Comparison of ENCODE assay signal across 9 cellular contexts in genomic region chr6:125918681-125919566, GRCh38. TPM values are rescaled to one million over a fixed set of nuclear protein-coding genes. Genes with fewer than 3 reads are reported as not detected.
A peak's percentile ranks its signal among the peaks of the same experiment; 100 is the strongest.
DNase-seq lines count a peak whose midpoint lies in the region; ATAC-seq, FAIRE-seq and TF ChIP-seq lines count a peak whose summit lies in the region.
"Had no signal": no experiment of that assay in that cellular context is flagged by ENCODE, and none has a peak within 500 bp of the region (broad histone marks: within the 10 kb centered on the region; RNA-seq: fewer than 3 reads in every experiment).

No MANE protein-coding gene starts in this region.

- CTCF ChIA-PET in HEK293T (lab: Yijun Ruan, JAX), result interaction anchor here (1.0 to 1.9 kb wide), 2 partner anchors 13 to 19 kb away, joined by 3 to 8 read pairs; no protein-coding TSS in a partner anchor
- CTCF ChIA-PET in activated B cell treated with CpG ODN at 0.5 μM for 24 hours (lab: Charles Lee), result interaction anchor here (0.7 to 4.3 kb wide), 6 partner anchors 13 to 138 kb away, joined by 3 to 27 read pairs (median 4); partner anchors contain the start of genes HINT3 and NCOA7
- CTCF ChIA-PET in endothelial cell of umbilical vein (lab: Charles Lee), result interaction anchor here (0.8 to 2.2 kb wide), 8 partner anchors 13 to 129 kb away, joined by 3 to 13 read pairs (median 4); partner anchors contain the start of genes HINT3 and NCOA7

- H3K27ac ChIP-seq in endothelial cell of umbilical vein (ENCODE audit: insufficient read depth, low read depth, low read length), result peak overlapping the region; percentile 21
- H3K27ac ChIP-seq in upper lobe of left lung, result peak overlapping the region; percentile 64 to 82 (median 80)

- peak overlapping the region; percentile 12 for H3K4me3 ChIP-seq in MG63
- H3K4me3 ChIP-seq in endothelial cell of umbilical vein (replicated peaks in 1 of 3; ENCODE audit: insufficient read depth in 1 of 3, low read depth in 1 of 3, low read length in 3 of 3), result peak overlapping the region in 1 of 3 experiments; percentile 2
- peak overlapping the region in 3 of 4 donors; percentile 24 to 47 (median 43) for H3K4me3 ChIP-seq in upper lobe of left lung

- H3K9me3 ChIP-seq in MG63 (no peaks in the 10 kb centered on the region), endothelial cell of umbilical vein (replicated peaks; ENCODE audit: control insufficient read depth, insufficient read depth, low read length) (no peaks in the 10 kb centered on the region), upper lobe of left lung (no peaks in the 10 kb centered on the region)

- no peaks in the 10 kb centered on the region for H3K79me2 ChIP-seq in endothelial cell of umbilical vein (ENCODE audit: control insufficient read depth, insufficient read depth, low read length)

- DNase-seq in NCI-H1092 treated with DMSO at 0.1 percent for 48 hours (lab: John Stamatoyannopoulos, UW) (peak; percentile 9), NCI-H1092 (lab: John Stamatoyannopoulos, UW) (no peak), HEK293T (ENCODE audit: extremely low spot score) (peak; percentile 54), MG63 (peak; percentile 13), activated B cell treated with CpG ODN at 0.5 μM for 24 hours (no peak), endothelial cell of umbilical vein (ENCODE audit: low read depth, low spot score) (peak; percentile 91), upper lobe of left lung (peak in 1 of 2 donors; percentile 63)
- DNase-seq in natural killer cell treated with Interleukin-12 subunit alpha and Interleukin-12 subunit beta and Interleukin-15 and Interleukin-18, amount 100 ng/mL, for 72 hours (ENCODE audit: low spot score), result no peak

- H3K27me3 ChIP-seq in MG63 (no peaks in the 10 kb centered on the region), endothelial cell of umbilical vein (ENCODE audit: control insufficient read depth in 2 of 2, insufficient read depth in 2 of 2, low read length in 2 of 2) (no peaks in the 10 kb centered on the region), upper lobe of left lung (no peaks in the 10 kb centered on the region)

- TF ChIP-seq CTCF in activated B cell treated with CpG ODN at 0.5 μM for 24 hours (IDR thresholded peaks at IDR 0.05) (no peak), endothelial cell of umbilical vein (IDR thresholded peaks at IDR 0.05; ENCODE audit: extremely low read depth in 1 of 2, insufficient read depth in 1 of 2, low read depth in 1 of 2, low read length in 2 of 2) (no peak), upper lobe of left lung (IDR thresholded peaks at IDR 0.05) (no peak)

- peak overlapping the region; percentile 4 for H2AFZ ChIP-seq in endothelial cell of umbilical vein (ENCODE audit: low read depth, low read length)

- H3K36me3 ChIP-seq in MG63, result peaks cover 9% of the 10 kb centered on the region
- peaks cover 23% of the 10 kb centered on the region in 2 experiments for H3K36me3 ChIP-seq in endothelial cell of umbilical vein (ENCODE audit: control insufficient read depth in 2 of 2, extremely low read depth in 1 of 2, insufficient read depth in 2 of 2, low read length in 2 of 2)
- peaks cover 3 to 46% (median 24%) of the 10 kb centered on the region in 4 donors for H3K36me3 ChIP-seq in upper lobe of left lung

- H3K9me1 ChIP-seq in endothelial cell of umbilical vein (replicated peaks; ENCODE audit: control insufficient read depth, extremely low read depth, insufficient read depth, low read length), result no peaks in the 10 kb centered on the region

- H3K4me2 ChIP-seq in endothelial cell of umbilical vein (ENCODE audit: insufficient read depth, low read length), result peak overlapping the region; percentile 23

- H3K9me3 Mint-ChIP-seq in activated B cell treated with CpG ODN at 0.5 μM for 24 hours, result no peaks in the 10 kb centered on the region
- H3K9me3 Mint-ChIP-seq in natural killer cell treated with Interleukin-12 subunit alpha and Interleukin-12 subunit beta and Interleukin-15 and Interleukin-18, amount 100 ng/mL, for 72 hours, result no peaks in the 10 kb centered on the region

- TF ChIP-seq POLR2A in endothelial cell of umbilical vein (IDR thresholded peaks at IDR 0.05; ENCODE audit: low read depth, low read length), result no peak
- peak in 3 of 4 donors; percentile 33 to 82 (median 57) for TF ChIP-seq POLR2A in upper lobe of left lung (IDR thresholded peaks at IDR 0.05)

- peak overlapping the region; percentile 80 for H3K4me3 Mint-ChIP-seq in activated B cell treated with CpG ODN at 0.5 μM for 24 hours
- peak overlapping the region; percentile 74 for H3K4me3 Mint-ChIP-seq in natural killer cell treated with Interleukin-12 subunit alpha and Interleukin-12 subunit beta and Interleukin-15 and Interleukin-18, amount 100 ng/mL, for 72 hours

- H3K36me3 Mint-ChIP-seq in activated B cell treated with CpG ODN at 0.5 μM for 24 hours (ENCODE audit: low read depth), result peaks cover 45% of the 10 kb centered on the region
- H3K36me3 Mint-ChIP-seq in natural killer cell treated with Interleukin-12 subunit alpha and Interleukin-12 subunit beta and Interleukin-15 and Interleukin-18, amount 100 ng/mL, for 72 hours, result peaks cover 49% of the 10 kb centered on the region

- peaks cover 18% of the 10 kb centered on the region for H3K4me1 ChIP-seq in endothelial cell of umbilical vein (ENCODE audit: control insufficient read depth, extremely low read depth, insufficient read depth, low read length)
- H3K4me1 ChIP-seq in upper lobe of left lung, result peaks cover 14 to 43% (median 27%) of the 10 kb centered on the region in 4 donors

- intact Hi-C loops in activated B cell treated with CpG ODN at 0.5 μM for 24 hours (cut with micrococcal nuclease) (loop anchor here (1.0 to 2.0 kb wide), 5 partner anchors 37 to 572 kb away; partner anchors contain the start of genes HINT3 and NCOA7), endothelial cell of umbilical vein (cut with micrococcal nuclease) (no loop called here)

- POLR2A ChIA-PET in HEK293T (lab: Yijun Ruan, JAX) (interaction anchor here (0.6 to 1.4 kb wide), 6 partner anchors 27 to 186 kb away, joined by 3 to 7 read pairs (median 4); partner anchors contain the start of gene HINT3), activated B cell treated with CpG ODN at 0.5 μM for 24 hours (lab: Charles Lee) (interaction anchor here (0.6 to 2.3 kb wide), 7 partner anchors 38 to 778 kb away, joined by 3 to 23 read pairs (median 5); partner anchors contain the start of genes HINT3 and NCOA7), endothelial cell of umbilical vein (lab: Charles Lee) (no interaction called here)

- peak; percentile 90 for ATAC-seq in activated B cell treated with CpG ODN at 0.5 μM for 24 hours (ENCODE audit: low read depth)
- peak; percentile 93 to 96 for ATAC-seq in natural killer cell treated with Interleukin-12 subunit alpha and Interleukin-12 subunit beta and Interleukin-15 and Interleukin-18, amount 100 ng/mL, for 72 hours
- peak; percentile 82 to 93 for ATAC-seq in upper lobe of left lung (ENCODE audit: low FRiP score in 2 of 2)

- peak overlapping the region; percentile 28 for H3K9ac ChIP-seq in endothelial cell of umbilical vein (replicated peaks; ENCODE audit: extremely low read depth, insufficient read depth, low read length)

- H3K27me3 Mint-ChIP-seq in activated B cell treated with CpG ODN at 0.5 μM for 24 hours, result no peaks in the 10 kb centered on the region
- H3K27me3 Mint-ChIP-seq in natural killer cell treated with Interleukin-12 subunit alpha and Interleukin-12 subunit beta and Interleukin-15 and Interleukin-18, amount 100 ng/mL, for 72 hours, result no peaks in the 10 kb centered on the region

- H3K4me1 Mint-ChIP-seq in activated B cell treated with CpG ODN at 0.5 μM for 24 hours, result peaks cover 28% of the 10 kb centered on the region
- H3K4me1 Mint-ChIP-seq in natural killer cell treated with Interleukin-12 subunit alpha and Interleukin-12 subunit beta and Interleukin-15 and Interleukin-18, amount 100 ng/mL, for 72 hours (ENCODE audit: low read depth in 2 of 2), result peaks cover 35 to 38% of the 10 kb centered on the region in 2 donors

- dilution Hi-C loops in endothelial cell of umbilical vein (cut with MboI; ENCODE audit: extremely low pct_ligation_motif_present, low sequenced_read_pairs), result no loop called here

- WGBS in upper lobe of left lung, 2 donors, result 16 to 34% methylated on average over 13 of the region's 13 CpGs

- peak; percentile 81 for FAIRE-seq in endothelial cell of umbilical vein (lab: Jason Lieb, UNC)
- FAIRE-seq: A204.1 had no signal

- no TSS peak for BruUV-seq in endothelial cell of umbilical vein (replicated peaks; lab: Mats Ljungman, UMichigan)

- H4K20me1 ChIP-seq in endothelial cell of umbilical vein (replicated peaks; ENCODE audit: control insufficient read depth, extremely low read depth, insufficient read depth, low read length), result no peaks in the 10 kb centered on the region

- peak in 1 of 4 donors; percentile 74 for TF ChIP-seq EP300 in upper lobe of left lung (IDR thresholded peaks at IDR 0.05)

- peak overlapping the region; percentile 90 for H3K27ac Mint-ChIP-seq in activated B cell treated with CpG ODN at 0.5 μM for 24 hours
- peak overlapping the region; percentile 82 to 89 for H3K27ac Mint-ChIP-seq in natural killer cell treated with Interleukin-12 subunit alpha and Interleukin-12 subunit beta and Interleukin-15 and Interleukin-18, amount 100 ng/mL, for 72 hours

TF ChIP-seq in HEK293T, 16 proteins besides CTCF, POLR2A, EP300 and RAD21 (continues in another document):
- TF ChIP-seq CTBP1 (IDR thresholded peaks at IDR 0.05; ENCODE audit: borderline replicate concordance), result no peak
- TF ChIP-seq HDGF (IDR thresholded peaks at IDR 0.05; ENCODE audit: borderline replicate concordance), result no peak
- TF ChIP-seq ZNF384 (IDR thresholded peaks at IDR 0.05), result 0 out of 2 replicates have a peak, but pooled peaks have one; percentile 55
- TF ChIP-seq FOXK2 (IDR thresholded peaks at IDR 0.05), result no peak

TF ChIP-seq in endothelial cell of umbilical vein, 7 proteins besides CTCF, POLR2A, EP300 and RAD21 (continues in another document):
- no peak for TF ChIP-seq MYC (IDR thresholded peaks at IDR 0.05; ENCODE audit: low read depth, low read length)
- TF ChIP-seq GATA2 (IDR thresholded peaks at IDR 0.05; ENCODE audit: insufficient read depth, insufficient read length, low read depth, low read length), result no peak

RNA-seq across cellular contexts. Expression of gene HINT3, which starts 37.6 kb away (rescaled TPM):
- 7.4 and 8.6 TPM in 2 replicates for total RNA-seq in MG63 (2014; rRNA removed; shearing (Covaris generic); ENCODE audit: low replicate concordance)
- 10.6 and 11.1 TPM in 2 replicates for total RNA-seq in activated B cell treated with CpG ODN at 0.5 μM for 24 hours
- total RNA-seq in endothelial cell of umbilical vein, result 8.4 and 9.7 TPM in 2 replicates
- polyA plus RNA-seq in endothelial cell of umbilical vein, result 1.1 and 1.8 TPM in 2 replicates
- polyA plus RNA-seq in endothelial cell of umbilical vein (2011; cell fraction: cytosol; rRNA removed), result 1.9 and 2.1 TPM in 2 replicates
- polyA plus RNA-seq in endothelial cell of umbilical vein (2011; cell fraction: nucleus; rRNA removed), result 0.66 and 1.0 TPM in 2 replicates
- 9.3 TPM in 2 replicates for polyA plus RNA-seq in endothelial cell of umbilical vein (2012)
- 1.2 and 1.9 TPM in 2 replicates for polyA minus RNA-seq in endothelial cell of umbilical vein
- polyA minus RNA-seq in endothelial cell of umbilical vein (2011; cell fraction: cytosol; rRNA and poly(A)+ RNA removed), result 5.6 TPM
- 1.7 TPM in 2 replicates for polyA minus RNA-seq in endothelial cell of umbilical vein (2011; cell fraction: nucleus; rRNA and poly(A)+ RNA removed)
- 10 to 100 TPM in 1 of 2 donors, 1 to 10 TPM in 1; 8.1 to 12.4 TPM for total RNA-seq in natural killer cell treated with Interleukin-12 subunit alpha and Interleukin-12 subunit beta and Interleukin-15 and Interleukin-18, amount 100 ng/mL, for 72 hours
- total RNA-seq in upper lobe of left lung, result 10 to 100 TPM; 16.8 to 35.8 (median 25.2) TPM

Comparison
In these comparisons a context has a peak if more than half of its experiments do, and no peak if none do; other contexts are left out.
1. DNase-seq: peak in NCI-H1092 treated with DMSO at 0.1 percent for 48 hours (single experiment), HEK293T (single experiment), MG63 (single experiment) and endothelial cell of umbilical vein (single experiment); none in NCI-H1092 (single experiment), activated B cell treated with CpG ODN at 0.5 μM for 24 hours (single experiment) and natural killer cell treated with Interleukin-12 subunit alpha and Interleukin-12 subunit beta and Interleukin-15 and Interleukin-18, amount 100 ng/mL, for 72 hours (single experiment).
2. Peak in every context shown above with its lines, with median percentiles within 50 percentile points of each other: ATAC-seq.